Comparison of ENCODE assay signal across 29 cellular contexts in the genomic region with DNA sequence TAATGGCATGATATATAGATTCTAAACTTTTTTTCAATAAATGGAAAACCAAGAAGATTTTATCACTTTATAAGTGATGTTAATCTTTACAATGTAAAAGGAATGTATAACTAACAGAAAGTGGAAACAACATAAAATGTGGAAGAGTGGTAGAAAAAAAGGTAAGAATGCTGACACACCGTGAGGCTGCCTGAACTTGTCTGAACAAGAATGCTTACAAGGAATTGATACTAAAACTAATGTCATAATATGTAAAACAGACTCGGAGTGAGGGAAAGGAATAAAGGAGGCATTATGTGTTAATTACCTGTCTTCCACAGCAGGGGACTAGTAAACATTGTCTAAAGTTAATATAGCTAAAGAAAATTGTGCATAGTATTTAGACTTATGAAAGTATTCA.
"Had no signal": no experiment of that assay in that cellular context is flagged by ENCODE, and none has a peak within 500 bp of the region (broad histone marks: within the 10 kb centered on the region; RNA-seq: fewer than 3 reads in every experiment).

No MANE protein-coding gene starts in this region.

- H3K4me1 ChIP-seq: adrenal gland, ascending aorta, gastroesophageal sphincter, parathyroid adenoma, right atrium auricular region, suprapubic skin, tibial artery had no signal

- H3K79me2 ChIP-seq: hepatocyte, parathyroid adenoma had no signal

- DNase-seq: activated CD4-positive, alpha-beta T cell treated with anti-CD3 and anti-CD28 coated beads for 4 hours; activated CD4-positive, alpha-beta T cell treated with anti-CD3 and anti-CD28 coated beads, Interleukin-2, amount 50 U/mL, for 4 hours; activated naive CD4-positive, alpha-beta T cell treated with Interleukin-2 at 50 U/mL for 16 hours; activated naive CD8-positive, alpha-beta T cell treated with anti-CD3 and anti-CD28 coated beads for 36 hours; activated T-cell treated with anti-CD3 and anti-CD28 coated beads for 4 hours; activated T-cell treated with anti-CD3 and anti-CD28 coated beads, Interleukin-2, amount 50 U/mL, for 72 hours; adrenal gland; brain microvascular endothelial cell; central memory CD4-positive, alpha-beta T cell; dermis blood vessel endothelial cell; effector CD4-positive, alpha-beta T cell; islet precursor cell; left colon; midbrain; naive thymus-derived CD4-positive, alpha-beta T cell; nucleus accumbens; stimulated activated CD4-positive, alpha-beta T cell treated with anti-CD3 and anti-CD28 coated beads, Interleukin-15, amount 100 ng/mL, for 24 hours; stimulated activated CD4-positive, alpha-beta T cell treated with anti-CD3 and anti-CD28 coated beads, Interleukin-2, amount 100 ng/mL, for 24 hours; stimulated activated naive CD4-positive, alpha-beta T cell; T-helper 9 cell; tibial artery had no signal

- H3K4me2 ChIP-seq: hepatocyte had no signal

- H3K9ac ChIP-seq: parathyroid adenoma had no signal

- H3K27ac ChIP-seq: adrenal gland, ascending aorta, brain microvascular endothelial cell, gastroesophageal sphincter, hepatocyte, parathyroid adenoma, right atrium auricular region, suprapubic skin, tibial artery, VCaP had no signal

- H3K9me3 Mint-ChIP-seq: activated naive CD8-positive, alpha-beta T cell treated with anti-CD3 and anti-CD28 coated beads for 36 hours; neural crest cell had no signal

- H3K36me3 ChIP-seq: adrenal gland, ascending aorta, brain microvascular endothelial cell, gastroesophageal sphincter, right atrium auricular region, suprapubic skin, tibial artery had no signal

- H3K27me3 Mint-ChIP-seq: activated naive CD8-positive, alpha-beta T cell treated with anti-CD3 and anti-CD28 coated beads for 36 hours; naive thymus-derived CD4-positive, alpha-beta T cell had no signal

- H2AFZ ChIP-seq: hepatocyte, parathyroid adenoma had no signal

- H3K9me3 ChIP-seq: adrenal gland, ascending aorta, gastroesophageal sphincter, right atrium auricular region, suprapubic skin, tibial artery had no signal

- H3K36me3 Mint-ChIP-seq: activated naive CD8-positive, alpha-beta T cell treated with anti-CD3 and anti-CD28 coated beads for 36 hours; naive thymus-derived CD4-positive, alpha-beta T cell had no signal

- H3K4me3 ChIP-seq: adrenal gland, ascending aorta, gastroesophageal sphincter, hepatocyte, right atrium auricular region, suprapubic skin, tibial artery had no signal

- ATAC-seq: activated T-cell treated with anti-CD3 and anti-CD28 coated beads, Interleukin-2, amount 50 U/mL, for 72 hours; gastroesophageal sphincter; left colon; naive thymus-derived CD4-positive, alpha-beta T cell had no signal

- H3K27me3 ChIP-seq: adrenal gland, ascending aorta, brain microvascular endothelial cell, gastroesophageal sphincter, hepatocyte, right atrium auricular region, suprapubic skin, tibial artery had no signal

- H3K4me1 Mint-ChIP-seq: activated naive CD8-positive, alpha-beta T cell treated with anti-CD3 and anti-CD28 coated beads for 36 hours; naive thymus-derived CD4-positive, alpha-beta T cell; neural crest cell had no signal

- H3K4me3 Mint-ChIP-seq: activated naive CD8-positive, alpha-beta T cell treated with anti-CD3 and anti-CD28 coated beads for 36 hours; activated T-cell treated with anti-CD3 and anti-CD28 coated beads, Interleukin-2, amount 50 U/mL, for 72 hours; naive thymus-derived CD4-positive, alpha-beta T cell; neural crest cell had no signal

- H3K27ac Mint-ChIP-seq: activated naive CD8-positive, alpha-beta T cell treated with anti-CD3 and anti-CD28 coated beads for 36 hours; activated T-cell treated with anti-CD3 and anti-CD28 coated beads, Interleukin-2, amount 50 U/mL, for 72 hours; naive thymus-derived CD4-positive, alpha-beta T cell had no signal
